13 cellular contexts compared by ENCODE assay signal in genomic region chrX:29926056-29926455, GRCh38.
DNase-seq lines count a peak whose midpoint lies in the region; ATAC-seq and FAIRE-seq lines count a peak whose summit lies in the region.
"Had no signal": no experiment of that assay in that cellular context is flagged by ENCODE, and none has a peak within 500 bp of the region (broad histone marks: within the 10 kb centered on the region; RNA-seq: fewer than 3 reads in every experiment).

No MANE protein-coding gene starts in this region.

- DNase-seq in RCC 7860 (ENCODE audit: low spot score) (no peak), glomerular visceral epithelial cell (ENCODE audit: extremely low spot score) (peak; percentile 3), kidney tubule cell (ENCODE audit: low spot score) (peak; percentile 76), NCI-H2196 (lab: John Stamatoyannopoulos, UW; ENCODE audit: unreplicated experiment) (no peak)
- no peak for DNase-seq in stimulated activated naive CD8-positive, alpha-beta T cell treated with anti-CD3 and anti-CD28 coated beads, Interleukin-15, Interleukin-2, amounts not matched to agents 100 U/mL and 50 U/mL, for 24 hours
- no peak for DNase-seq in activated CD4-positive, CD25-positive, alpha-beta regulatory T cell treated with anti-CD3 and anti-CD28 coated beads, Interleukin-2, amount 50 U/mL, for 72 hours
- DNase-seq: 8988T; Calu3; CD4-positive, alpha-beta memory T cell; DMS79 treated with DMSO at 0.1 percent for 48 hours; GF-D8; GM23248 had no signal

- no peak for ATAC-seq in stimulated activated naive CD8-positive, alpha-beta T cell treated with anti-CD3 and anti-CD28 coated beads, Interleukin-15, Interleukin-2, amounts not matched to agents 100 U/mL and 50 U/mL, for 24 hours
- no peak for ATAC-seq in GM18861 (IDR thresholded peaks at IDR 0.05; ENCODE audit: unreplicated experiment)

- peak; percentile 57 for FAIRE-seq in RCC 7860 (lab: Jason Lieb, UNC)

Comparison
In these comparisons a context has a peak if more than half of its experiments do, and no peak if none do; other contexts are left out.
1. DNase-seq: peak in glomerular visceral epithelial cell (single experiment) and kidney tubule cell (single experiment); none in RCC 7860 (single experiment), stimulated activated naive CD8-positive, alpha-beta T cell treated with anti-CD3 and anti-CD28 coated beads, Interleukin-15, Interleukin-2, amounts not matched to agents 100 U/mL and 50 U/mL, for 24 hours (single experiment), NCI-H2196 (single experiment) and activated CD4-positive, CD25-positive, alpha-beta regulatory T cell treated with anti-CD3 and anti-CD28 coated beads, Interleukin-2, amount 50 U/mL, for 72 hours (single experiment).